Comparison of ENCODE assay signal across 8 cellular contexts in genomic region chr5:150523472-150524350, GRCh38. TPM values are rescaled to one million over a fixed set of nuclear protein-coding genes. Genes with fewer than 3 reads are reported as not detected.
DNase-seq lines count a peak whose midpoint lies in the region; ATAC-seq and TF ChIP-seq lines count a peak whose summit lies in the region.

No MANE protein-coding gene starts in this region.

- H3K27me3 ChIP-seq in psoas muscle (ENCODE audit: insufficient read depth in 3 of 3, low read length in 2 of 3) = no peaks in the 10 kb centered on the region

- intact Hi-C loops in left ventricle myocardium superior (cut with micrococcal nuclease) (no loop called here), psoas muscle (cut with DNase I) (loop anchor here (1.0 to 5.0 kb wide), 2 partner anchors 36 to 64 kb away; no protein-coding TSS in a partner anchor)

- ATAC-seq in left ventricle myocardium superior (peak; percentile 51), psoas muscle (peak; percentile 35 to 77 (median 52)), GM19023 (IDR thresholded peaks at IDR 0.05; ENCODE audit: unreplicated experiment) (no peak), GM21381 (IDR thresholded peaks at IDR 0.05; ENCODE audit: unreplicated experiment) (no peak)

- no peaks in the 10 kb centered on the region for H3K9me3 ChIP-seq in psoas muscle

- peak; percentile 59 for DNase-seq in 8988T
- DNase-seq in ELR (ENCODE audit: low read depth) = peak; percentile 86
- DNase-seq in NCI-H2227 (lab: John Stamatoyannopoulos, UW; ENCODE audit: unreplicated experiment) = peak; percentile 59
- DNase-seq in left ventricle myocardium superior = no peak
- DNase-seq in psoas muscle = no peak

- 68 to 75% (median 70%) methylated on average over 12 of the region's 12 CpGs for WGBS in psoas muscle, 3 donors

- peak; percentile 59 for TF ChIP-seq CTCF in psoas muscle (IDR thresholded peaks at IDR 0.05)

- H3K4me3 ChIP-seq in psoas muscle = no peak overlapping the region

- H3K4me1 ChIP-seq in psoas muscle = peaks cover 77% of the 10 kb centered on the region

- peak overlapping the region; percentile 70 for H3K27ac ChIP-seq in angular gyrus (ENCODE audit: low read depth, low read length)
- peak overlapping the region; percentile 5 for H3K27ac ChIP-seq in psoas muscle

- H3K36me3 ChIP-seq in psoas muscle (ENCODE audit: insufficient read depth in 1 of 2, low read depth in 1 of 2) = peaks cover 2 to 33% of the 10 kb centered on the region in 2 donors

RNA-seq across cellular contexts. Expression of gene NDST1, which starts 15.8 kb away (rescaled TPM):
- 57.9 TPM for total RNA-seq in left ventricle myocardium superior
- total RNA-seq in psoas muscle = 10 to 100 TPM; 30.1 to 40.2 (median 36.6) TPM
- polyA plus RNA-seq in psoas muscle = 10 to 100 TPM; 11.0 to 22.5 (median 13.2) TPM

Comparison
In these comparisons a context has a peak if more than half of its experiments do, and no peak if none do; other contexts are left out.
1. DNase-seq: peak in 8988T (single experiment), ELR (single experiment) and NCI-H2227 (single experiment); none in left ventricle myocardium superior (single experiment) and psoas muscle (0 of 2).
2. ATAC-seq: peak in left ventricle myocardium superior (single experiment) and psoas muscle (4 of 4); none in GM19023 (single experiment) and GM21381 (single experiment).